Comparison of ENCODE assay signal across 12 cellular contexts in genomic region chr7:131103997-131104396, GRCh38.
DNase-seq lines count a peak whose midpoint lies in the region; ATAC-seq, FAIRE-seq and TF ChIP-seq lines count a peak whose summit lies in the region.
"Had no signal": no experiment of that assay in that cellular context is flagged by ENCODE, and none has a peak within 500 bp of the region (broad histone marks: within the 10 kb centered on the region; RNA-seq: fewer than 3 reads in every experiment).

No MANE protein-coding gene starts in this region.

- no peak for TF ChIP-seq RAD21 in A549 (conservative IDR thresholded peaks at IDR 0.05 in 1 of 2, IDR thresholded peaks at IDR 0.05 in 1 of 2)

- ATAC-seq in A549 (no peak), HG02759 (IDR thresholded peaks at IDR 0.05; ENCODE audit: unreplicated experiment) (no peak), GM19035 (IDR thresholded peaks at IDR 0.05; ENCODE audit: unreplicated experiment) (no peak)
- ATAC-seq: WTC11 had no signal

- POLR2A ChIA-PET in A549 (lab: Yijun Ruan, JAX): interaction anchor here (1.0 kb wide), 1 partner anchor 85 kb away, joined by 3 read pairs; no protein-coding TSS in a partner anchor

- H3K36me3 ChIP-seq in muscle layer of duodenum (ENCODE audit: control insufficient read depth in 1 of 2, insufficient read depth in 2 of 2, low read length in 2 of 2): peaks cover 0 to 23% of the 10 kb centered on the region in 2 donors
- H3K36me3 ChIP-seq in right atrium auricular region: peaks cover 21% of the 10 kb centered on the region

- H3K9me3 ChIP-seq in A549 (no peaks in the 10 kb centered on the region), muscle layer of duodenum (ENCODE audit: control insufficient read depth in 1 of 2, low read length in 2 of 2) (no peaks in the 10 kb centered on the region), right atrium auricular region (no peaks in the 10 kb centered on the region)

- in situ Hi-C loops in astrocyte of the spinal cord (cut with HindIII; ENCODE audit: low sequenced_read_pairs): no loop called here

- DNase-seq in A549 (ENCODE audit: low read depth in 1 of 2, low spot score in 1 of 2) (no peak), HCEC 1CT (peak; percentile 58), astrocyte of the spinal cord (ENCODE audit: low read depth, low spot score) (peak; percentile 77), GM12891 (ENCODE audit: insufficient read length, low spot score) (no peak), right atrium auricular region (ENCODE audit: low spot score) (no peak)
- DNase-seq: GDM1, H9, small intestine had no signal

- H3K27ac ChIP-seq in A549: 0 out of 6 replicates have a peak overlapping the region, but pooled peaks of 1 of the 2 experiments have one; percentile 1
- peak overlapping the region; percentile 25 for H3K27ac ChIP-seq in muscle layer of duodenum (ENCODE audit: low read length)
- peak overlapping the region in 1 of 2 donors; percentile 90 for H3K27ac ChIP-seq in right atrium auricular region

- H3K4me1 ChIP-seq in A549 (peaks cover 48% of the 10 kb centered on the region), muscle layer of duodenum (ENCODE audit: control insufficient read depth in 1 of 2, insufficient read depth in 2 of 2, low read length in 2 of 2) (peaks cover 0 to 55% of the 10 kb centered on the region in 2 donors), right atrium auricular region (peaks cover 0 to 65% of the 10 kb centered on the region in 2 donors)

- 73% methylated on average over 4 of the region's 4 CpGs for WGBS in A549 (ENCODE audit: missing lambda C conversion rate)

- 0 out of 3 replicates have a peak overlapping the region, but pooled peaks have one; percentile 78 for H3K4me3 ChIP-seq in A549
- no peak overlapping the region for H3K4me3 ChIP-seq in astrocyte of the spinal cord (ENCODE audit: low read depth, low read length)
- H3K4me3 ChIP-seq in muscle layer of duodenum (ENCODE audit: low read depth in 1 of 2, low read length in 2 of 2): peak overlapping the region in 1 of 2 donors; percentile 64
- H3K4me3 ChIP-seq in right atrium auricular region: peak overlapping the region in 1 of 2 donors; percentile 91

- TF ChIP-seq POLR2A in A549 (IDR thresholded peaks at IDR 0.05; ENCODE audit: low read length) (no peak), GM12891 (IDR thresholded peaks at IDR 0.05; ENCODE audit: low read depth, low read length) (no peak)

- H3K27me3 ChIP-seq in muscle layer of duodenum (ENCODE audit: low read depth, low read length) (no peaks in the 10 kb centered on the region), right atrium auricular region (no peaks in the 10 kb centered on the region)

- CTCF ChIA-PET in A549 (lab: Yijun Ruan, JAX): interaction anchor here (0.7 to 1.5 kb wide), 3 partner anchors 12 to 199 kb away, joined by 3 to 4 read pairs (median 3); no protein-coding TSS in a partner anchor

- no peak for TF ChIP-seq CTCF in A549 (IDR thresholded peaks at IDR 0.05)
- no peak for TF ChIP-seq CTCF in astrocyte of the spinal cord (IDR thresholded peaks at IDR 0.05; ENCODE audit: low read depth, low read length)
- peak in 1 of 2 donors; percentile 13 for TF ChIP-seq CTCF in right atrium auricular region (IDR thresholded peaks at IDR 0.05)

- no peak for TF ChIP-seq EP300 in A549 (IDR thresholded peaks at IDR 0.05)

- H3K4me2 ChIP-seq in A549: peak overlapping the region; percentile 98

- FAIRE-seq in A549 (lab: Jason Lieb, UNC): no peak
- no peak for FAIRE-seq in GM12891 (lab: Jason Lieb, UNC)
- FAIRE-seq: small intestine had no signal

TF ChIP-seq in A549, 52 proteins besides CTCF, POLR2A, EP300 and RAD21:
- no peak for TF ChIP-seq ATOH8 (CRISPR knock-in tag; IDR thresholded peaks at IDR 0.05; ENCODE audit: low read depth)
- no peak for TF ChIP-seq GATA3 (IDR thresholded peaks at IDR 0.05; ENCODE audit: borderline replicate concordance)
- no peak for TF ChIP-seq EHMT2 (IDR thresholded peaks at IDR 0.05; ENCODE audit: low read depth)
- no peak for TF ChIP-seq TFCP2L1 (CRISPR knock-in tag; IDR thresholded peaks at IDR 0.05)
- no peak for TF ChIP-seq MAFK (IDR thresholded peaks at IDR 0.05; ENCODE audit: partially characterized antibody)
- no peak for TF ChIP-seq BHLHE40 (IDR thresholded peaks at IDR 0.05; ENCODE audit: low read depth, low read length)
- TF ChIP-seq NPAS2 (CRISPR knock-in tag; IDR thresholded peaks at IDR 0.05; ENCODE audit: borderline replicate concordance): no peak
- no peak for TF ChIP-seq SMC3 (IDR thresholded peaks at IDR 0.05)
- TF ChIP-seq ZFP36 (IDR thresholded peaks at IDR 0.05; ENCODE audit: borderline replicate concordance, partially characterized antibody): no peak
- no peak for TF ChIP-seq KDM1A (IDR thresholded peaks at IDR 0.05; ENCODE audit: low read depth)
- no peak for TF ChIP-seq ZNF302 (CRISPR knock-in tag; IDR thresholded peaks at IDR 0.05)
- TF ChIP-seq RFX5 (IDR thresholded peaks at IDR 0.05): no peak

TF ChIP-seq in GM12891, 5 proteins besides CTCF, POLR2A, EP300 and RAD21:
- TF ChIP-seq POLR2AphosphoS5 (IDR thresholded peaks at IDR 0.05; ENCODE audit: low read depth, low read length) (no peak), PAX5 (IDR thresholded peaks at IDR 0.05; ENCODE audit: insufficient read depth, low read length, severe bottlenecking) (no peak), SPI1 (IDR thresholded peaks at IDR 0.05; ENCODE audit: low read depth, low read length) (no peak), TAF1 (IDR thresholded peaks at IDR 0.05; ENCODE audit: low read depth, low read length) (no peak), POU2F2 (IDR thresholded peaks at IDR 0.05; ENCODE audit: low read depth, low read length) (no peak)

Comparison
In these comparisons a context has a peak if more than half of its experiments do, and no peak if none do; other contexts are left out.
1. DNase-seq: peak in HCEC 1CT (single experiment) and astrocyte of the spinal cord (single experiment); none in A549 (0 of 2), GM12891 (single experiment) and right atrium auricular region (single experiment).